Comparison of ENCODE assay signal across 9 cellular contexts in genomic region chr5:45696206-45696836, GRCh38. TPM values are rescaled to one million over a fixed set of nuclear protein-coding genes. Genes with fewer than 3 reads are reported as not detected.
A peak's percentile ranks its signal among the peaks of the same experiment; 100 is the strongest.
DNase-seq lines count a peak whose midpoint lies in the region; ATAC-seq, FAIRE-seq and TF ChIP-seq lines count a peak whose summit lies in the region.
"Had no signal": no experiment of that assay in that cellular context is flagged by ENCODE, and none has a peak within 500 bp of the region (broad histone marks: within the 10 kb centered on the region; RNA-seq: fewer than 3 reads in every experiment).

TSS of gene HCN1 (minus strand) at chr5:45696380.

- H3K27ac ChIP-seq in HUES64 (ENCODE audit: low read depth, low read length): no peak within 1 kb of the TSS; the same call in 1 of the 2 replicates
- H3K27ac ChIP-seq in WERI-Rb-1: peak within 1 kb of the TSS; percentile 66
- no peak within 1 kb of the TSS for H3K27ac ChIP-seq in esophagus muscularis mucosa (replicated peaks in 1 of 4)
- no peak within 1 kb of the TSS for H3K27ac ChIP-seq in mesodermal cell (ENCODE audit: low read depth, low read length, severe bottlenecking)

- H3K27ac Mint-ChIP-seq in stimulated activated naive B cell treated with anti-CD40 and anti-IgM and Interleukin-4, amounts not matched to agents 10 μg/mL and 1 μg/mL and 100 μg/mL, for 72 hours: no peak within 1 kb of the TSS
- H3K27ac Mint-ChIP-seq: naive B cell had no signal

- peak within 1 kb of the TSS; percentile 40; the same call in 1 of the 2 replicates for H3K9ac ChIP-seq in HUES64 (ENCODE audit: low read depth, low read length)

- peaks cover 37% of the 10 kb centered on the region for H3K27me3 ChIP-seq in HUES64 (ENCODE audit: insufficient read depth, low read length)
- H3K27me3 ChIP-seq in WERI-Rb-1 (ENCODE audit: insufficient read depth, low read depth, severe bottlenecking): no peaks in the 10 kb centered on the region
- peaks cover 0 to 67% (median 11%) of the 10 kb centered on the region in 4 donors for H3K27me3 ChIP-seq in esophagus muscularis mucosa

- no peaks in the 10 kb centered on the region for H3K9me3 ChIP-seq in HUES64 (ENCODE audit: insufficient read depth, low read depth, low read length)
- H3K9me3 ChIP-seq in WERI-Rb-1 (ENCODE audit: severe bottlenecking): no peaks in the 10 kb centered on the region
- H3K9me3 ChIP-seq in esophagus muscularis mucosa: no peaks in the 10 kb centered on the region
- no peaks in the 10 kb centered on the region for H3K9me3 ChIP-seq in mesodermal cell (ENCODE audit: control insufficient read depth, low read length)

- peak; percentile 73 for DNase-seq in AG10803 (ENCODE audit: low read depth)
- peak; percentile 93 for DNase-seq in WERI-Rb-1
- DNase-seq in esophagus muscularis mucosa (ENCODE audit: extremely low spot score): no peak
- peak; percentile 33 for DNase-seq in stimulated activated naive B cell treated with anti-CD40 and anti-IgM and Interleukin-4, amounts not matched to agents 10 μg/mL and 1 μg/mL and 100 μg/mL, for 72 hours
- DNase-seq in H54 (ENCODE audit: insufficient read length, low spot score): no peak
- DNase-seq: naive B cell had no signal

- no peak within 1 kb of the TSS for H3K4me3 ChIP-seq in AG10803 (ENCODE audit: low read length)
- peak within 1 kb of the TSS; percentile 73 for H3K4me3 ChIP-seq in HUES64 (ENCODE audit: low read length)
- H3K4me3 ChIP-seq in WERI-Rb-1 (ENCODE audit: low read depth, low read length): peak within 1 kb of the TSS; percentile 72
- peak within 1 kb of the TSS; percentile 45 to 58 (median 50) for H3K4me3 ChIP-seq in esophagus muscularis mucosa
- peak within 1 kb of the TSS; percentile 38 for H3K4me3 ChIP-seq in mesodermal cell (ENCODE audit: extremely low read depth, insufficient read depth, low read length, poor library complexity, severe bottlenecking)

- intact Hi-C loops in esophagus muscularis mucosa (cut with DNase I): loop anchor here (2.0 kb wide), 1 partner anchor 658 kb away; no protein-coding TSS in a partner anchor

- peaks cover 2 to 4% of the 10 kb centered on the region in 2 donors for H3K36me3 Mint-ChIP-seq in stimulated activated naive B cell treated with anti-CD40 and anti-IgM and Interleukin-4, amounts not matched to agents 10 μg/mL and 1 μg/mL and 100 μg/mL, for 72 hours

- H3K4me1 ChIP-seq in HUES64 (ENCODE audit: insufficient read depth, low read length): peaks cover 9% of the 10 kb centered on the region; the same call in 1 of the 2 replicates
- peaks cover 9 to 14% (median 14%) of the 10 kb centered on the region in 4 donors for H3K4me1 ChIP-seq in esophagus muscularis mucosa
- peaks cover 5% of the 10 kb centered on the region for H3K4me1 ChIP-seq in mesodermal cell (ENCODE audit: control insufficient read depth, insufficient read depth, low read length, poor library complexity, severe bottlenecking)

- TF ChIP-seq CTCF in AG10803 (conservative IDR thresholded peaks at IDR 0.05; ENCODE audit: low read length) (peak; percentile 77), WERI-Rb-1 (IDR thresholded peaks at IDR 0.05; ENCODE audit: low read depth, low read length) (peak; percentile 97), esophagus muscularis mucosa (IDR thresholded peaks at IDR 0.05) (peak; percentile 59 to 80 (median 63))

- peaks cover 19 to 36% of the 10 kb centered on the region in 2 donors for H3K27me3 Mint-ChIP-seq in stimulated activated naive B cell treated with anti-CD40 and anti-IgM and Interleukin-4, amounts not matched to agents 10 μg/mL and 1 μg/mL and 100 μg/mL, for 72 hours

- peak within 1 kb of the TSS in 1 of 2 donors; percentile 14 for H3K4me3 Mint-ChIP-seq in stimulated activated naive B cell treated with anti-CD40 and anti-IgM and Interleukin-4, amounts not matched to agents 10 μg/mL and 1 μg/mL and 100 μg/mL, for 72 hours

- peak; percentile 99 for ATAC-seq in GM19463 (IDR thresholded peaks at IDR 0.05; ENCODE audit: unreplicated experiment)
- ATAC-seq in stimulated activated naive B cell treated with anti-CD40 and anti-IgM and Interleukin-4, amounts not matched to agents 10 μg/mL and 1 μg/mL and 100 μg/mL, for 72 hours (replicated peaks): peak; percentile 97 to 98

- peaks cover 3 to 5% of the 10 kb centered on the region in 2 donors for H3K4me1 Mint-ChIP-seq in stimulated activated naive B cell treated with anti-CD40 and anti-IgM and Interleukin-4, amounts not matched to agents 10 μg/mL and 1 μg/mL and 100 μg/mL, for 72 hours

- WGBS in HUES64: 14% methylated on average over 46 of the region's 46 CpGs
- WGBS in esophagus muscularis mucosa: 28% methylated on average over 21 of the region's 46 CpGs
- 17 to 21% methylated on average over 24 to 34 of the region's 46 CpGs for WGBS in mesodermal cell (ENCODE audit: insufficient coverage in 2 of 2), 2 experiments

- H3K36me3 ChIP-seq in HUES64 (ENCODE audit: insufficient read depth, low read length) (no peaks in the 10 kb centered on the region), WERI-Rb-1 (no peaks in the 10 kb centered on the region), esophagus muscularis mucosa (no peaks in the 10 kb centered on the region), mesodermal cell (ENCODE audit: control insufficient read depth, insufficient read depth, low read length) (no peaks in the 10 kb centered on the region)

- no peak for TF ChIP-seq POLR2A in esophagus muscularis mucosa (IDR thresholded peaks at IDR 0.05; ENCODE audit: low read depth)
- TF ChIP-seq POLR2A in H54 (IDR thresholded peaks at IDR 0.05; ENCODE audit: low read depth, low read length): no peak

- H3K9me3 Mint-ChIP-seq in stimulated activated naive B cell treated with anti-CD40 and anti-IgM and Interleukin-4, amounts not matched to agents 10 μg/mL and 1 μg/mL and 100 μg/mL, for 72 hours: peaks cover 5 to 8% of the 10 kb centered on the region in 2 donors

- TF ChIP-seq EP300 in esophagus muscularis mucosa (IDR thresholded peaks at IDR 0.05): no peak

- FAIRE-seq in H54 (lab: Jason Lieb, UNC): no peak

RNA-seq across cellular contexts. Expression of gene HCN1, which starts in this region (rescaled TPM):
- 1.1 TPM for polyA plus RNA-seq in HUES64 (2013, experiment 1 of 2)
- polyA plus RNA-seq in HUES64 (2013, experiment 2 of 2): 0.95 TPM
- under 1 TPM; 0.39 to 0.66 (median 0.49) TPM for total RNA-seq in esophagus muscularis mucosa
- polyA plus RNA-seq in mesodermal cell (2013, experiment 1 of 2): 1.7 TPM
- 1.2 TPM for polyA plus RNA-seq in mesodermal cell (2013, experiment 2 of 2)

Comparison
In these comparisons a context has a peak if more than half of its experiments do, and no peak if none do; other contexts are left out.
1. DNase-seq: peak in AG10803 (single experiment), WERI-Rb-1 (single experiment) and stimulated activated naive B cell treated with anti-CD40 and anti-IgM and Interleukin-4, amounts not matched to agents 10 μg/mL and 1 μg/mL and 100 μg/mL, for 72 hours (single experiment); none in esophagus muscularis mucosa (single experiment) and H54 (single experiment).
2. Peak in every context shown above with its lines, with median percentiles within 50 percentile points of each other: CTCF ChIP-seq.